31 cellular contexts compared by ENCODE assay signal in genomic region chr2:98405301-98405700, GRCh38. TPM values are rescaled to one million over a fixed set of nuclear protein-coding genes. Genes with fewer than 3 reads are reported as not detected.
DNase-seq lines count a peak whose midpoint lies in the region; ATAC-seq and TF ChIP-seq lines count a peak whose summit lies in the region.
"Had no signal": no experiment of that assay in that cellular context is flagged by ENCODE, and none has a peak within 500 bp of the region (broad histone marks: within the 10 kb centered on the region; RNA-seq: fewer than 3 reads in every experiment).

No MANE protein-coding gene starts in this region.

- TF ChIP-seq CTCF in activated CD8-positive, alpha-beta T cell treated with anti-CD3 and anti-CD28 coated beads for 36 hours (IDR thresholded peaks at IDR 0.05): no peak

- H3K4me3 Mint-ChIP-seq in activated CD8-positive, alpha-beta T cell treated with anti-CD3 and anti-CD28 coated beads, Interleukin-2, amount 10 ng/mL, durations not matched to agents 7 days and 5 days: no peak overlapping the region
- H3K4me3 Mint-ChIP-seq in activated CD8-positive, alpha-beta T cell treated with anti-CD3 and anti-CD28 coated beads for 36 hours: no peak overlapping the region
- no peak overlapping the region for H3K4me3 Mint-ChIP-seq in stimulated activated effector memory CD8-positive, alpha-beta T cell treated with anti-CD3 and anti-CD28 coated beads, Interleukin-12 subunit alpha, Interleukin-12 subunit beta, amount 100 ng/mL, for 72 hours
- H3K4me3 Mint-ChIP-seq: B cell; CD4-positive, alpha-beta memory T cell; CD4-positive, alpha-beta T cell; CD4-positive, CD25-positive, alpha-beta regulatory T cell; CD8-positive, alpha-beta memory T cell; CD8-positive, alpha-beta T cell had no signal

- H3K27me3 Mint-ChIP-seq in activated CD8-positive, alpha-beta T cell treated with anti-CD3 and anti-CD28 coated beads, Interleukin-2, amount 10 ng/mL, durations not matched to agents 7 days and 5 days (ENCODE audit: low read depth): peaks cover 29% of the 10 kb centered on the region
- peaks cover 7% of the 10 kb centered on the region for H3K27me3 Mint-ChIP-seq in activated CD8-positive, alpha-beta T cell treated with anti-CD3 and anti-CD28 coated beads for 36 hours
- H3K27me3 Mint-ChIP-seq: CD4-positive, alpha-beta T cell had no signal

- H3K27ac Mint-ChIP-seq in activated CD8-positive, alpha-beta T cell treated with anti-CD3 and anti-CD28 coated beads, Interleukin-2, amount 10 ng/mL, durations not matched to agents 7 days and 5 days: no peak overlapping the region
- H3K27ac Mint-ChIP-seq in activated CD8-positive, alpha-beta T cell treated with anti-CD3 and anti-CD28 coated beads for 36 hours: no peak overlapping the region
- H3K27ac Mint-ChIP-seq in stimulated activated effector memory CD8-positive, alpha-beta T cell treated with anti-CD3 and anti-CD28 coated beads, Interleukin-12 subunit alpha, Interleukin-12 subunit beta, amount 100 ng/mL, for 72 hours: peak overlapping the region; percentile 32
- H3K27ac Mint-ChIP-seq: B cell; CD4-positive, alpha-beta memory T cell; CD4-positive, alpha-beta T cell; CD4-positive, CD25-positive, alpha-beta regulatory T cell; CD8-positive, alpha-beta memory T cell; CD8-positive, alpha-beta T cell had no signal

- no peaks in the 10 kb centered on the region for H3K36me3 Mint-ChIP-seq in activated CD8-positive, alpha-beta T cell treated with anti-CD3 and anti-CD28 coated beads, Interleukin-2, amount 10 ng/mL, durations not matched to agents 7 days and 5 days (ENCODE audit: low read depth)
- no peaks in the 10 kb centered on the region for H3K36me3 Mint-ChIP-seq in activated CD8-positive, alpha-beta T cell treated with anti-CD3 and anti-CD28 coated beads for 36 hours (ENCODE audit: low read depth)
- peaks cover 6% of the 10 kb centered on the region for H3K36me3 Mint-ChIP-seq in stimulated activated effector memory CD8-positive, alpha-beta T cell treated with anti-CD3 and anti-CD28 coated beads, Interleukin-12 subunit alpha, Interleukin-12 subunit beta, amount 100 ng/mL, for 72 hours
- H3K36me3 Mint-ChIP-seq: CD14-positive monocyte; CD4-positive, alpha-beta memory T cell; CD4-positive, CD25-positive, alpha-beta regulatory T cell; CD8-positive, alpha-beta T cell had no signal

- intact Hi-C loops in activated CD8-positive, alpha-beta T cell treated with anti-CD3 and anti-CD28 coated beads for 36 hours (cut with micrococcal nuclease): no loop called here
- intact Hi-C loops in posterior vena cava (cut with DNase I): no loop called here

- CTCF ChIA-PET in activated CD8-positive, alpha-beta T cell treated with anti-CD3 and anti-CD28 coated beads, Interleukin-2, amount 10 ng/mL, durations not matched to agents 7 days and 5 days (lab: Charles Lee): interaction anchor here (1.4 to 2.7 kb wide), 2 partner anchors 7 to 119 kb away, joined by 3 to 16 read pairs; no protein-coding TSS in a partner anchor
- CTCF ChIA-PET in activated CD8-positive, alpha-beta T cell treated with anti-CD3 and anti-CD28 coated beads for 36 hours (lab: Charles Lee): interaction anchor here (1.5 kb wide), 1 partner anchor 10 kb away, joined by 3 read pairs; no protein-coding TSS in a partner anchor

- H3K9me3 Mint-ChIP-seq in activated CD8-positive, alpha-beta T cell treated with anti-CD3 and anti-CD28 coated beads, Interleukin-2, amount 10 ng/mL, durations not matched to agents 7 days and 5 days (ENCODE audit: insufficient read depth): no peaks in the 10 kb centered on the region
- no peaks in the 10 kb centered on the region for H3K9me3 Mint-ChIP-seq in activated CD8-positive, alpha-beta T cell treated with anti-CD3 and anti-CD28 coated beads for 36 hours
- H3K9me3 Mint-ChIP-seq in stimulated activated effector memory CD8-positive, alpha-beta T cell treated with anti-CD3 and anti-CD28 coated beads, Interleukin-12 subunit alpha, Interleukin-12 subunit beta, amount 100 ng/mL, for 72 hours: no peaks in the 10 kb centered on the region
- H3K9me3 Mint-ChIP-seq: CD14-positive monocyte; CD4-positive, alpha-beta memory T cell; CD4-positive, alpha-beta T cell; CD4-positive, CD25-positive, alpha-beta regulatory T cell; CD8-positive, alpha-beta memory T cell; CD8-positive, alpha-beta T cell had no signal

- peaks cover 4% of the 10 kb centered on the region for H3K4me1 Mint-ChIP-seq in activated CD8-positive, alpha-beta T cell treated with anti-CD3 and anti-CD28 coated beads, Interleukin-2, amount 10 ng/mL, durations not matched to agents 7 days and 5 days (ENCODE audit: low read depth)
- no peaks in the 10 kb centered on the region for H3K4me1 Mint-ChIP-seq in activated CD8-positive, alpha-beta T cell treated with anti-CD3 and anti-CD28 coated beads for 36 hours (ENCODE audit: low read depth)
- H3K4me1 Mint-ChIP-seq in stimulated activated effector memory CD8-positive, alpha-beta T cell treated with anti-CD3 and anti-CD28 coated beads, Interleukin-12 subunit alpha, Interleukin-12 subunit beta, amount 100 ng/mL, for 72 hours: peaks cover 6% of the 10 kb centered on the region
- H3K4me1 Mint-ChIP-seq: B cell; CD14-positive monocyte; CD4-positive, alpha-beta memory T cell; CD4-positive, CD25-positive, alpha-beta regulatory T cell had no signal

- no peak for ATAC-seq in activated CD8-positive, alpha-beta T cell treated with anti-CD3 and anti-CD28 coated beads, Interleukin-2, amount 10 ng/mL, durations not matched to agents 7 days and 5 days
- ATAC-seq in activated CD8-positive, alpha-beta T cell treated with anti-CD3 and anti-CD28 coated beads for 36 hours: no peak
- ATAC-seq in stimulated activated effector memory CD8-positive, alpha-beta T cell treated with anti-CD3 and anti-CD28 coated beads, Interleukin-12 subunit alpha, Interleukin-12 subunit beta, amount 100 ng/mL, for 72 hours: no peak
- ATAC-seq in HG03432 (IDR thresholded peaks at IDR 0.05; ENCODE audit: unreplicated experiment): no peak
- ATAC-seq: A549; CD8-positive, alpha-beta T cell had no signal

- DNase-seq in activated CD8-positive, alpha-beta T cell treated with anti-CD3 and anti-CD28 coated beads, Interleukin-2, amount 10 ng/mL, durations not matched to agents 7 days and 5 days: peak; percentile 6
- no peak for DNase-seq in activated CD8-positive, alpha-beta T cell treated with anti-CD3 and anti-CD28 coated beads for 36 hours
- DNase-seq in posterior vena cava (ENCODE audit: low spot score): peak; percentile 1
- DNase-seq in stimulated activated effector memory CD8-positive, alpha-beta T cell treated with anti-CD3 and anti-CD28 coated beads, Interleukin-12 subunit alpha, Interleukin-12 subunit beta, amount 100 ng/mL, for 72 hours (ENCODE audit: low spot score in 2 of 2): peak in 1 of 2 donors; percentile 32
- DNase-seq in NOMO-1 treated with DMSO at 0.1 percent for 48 hours (lab: John Stamatoyannopoulos, UW; ENCODE audit: unreplicated experiment): no peak
- DNase-seq: 8988T; ACHN; AML-193; BE2C; Caco-2; Calu3; CD4-positive, alpha-beta memory T cell; CD4-positive, alpha-beta T cell; CD4-positive, CD25-positive, alpha-beta regulatory T cell; CD8-positive, alpha-beta memory T cell; COR-L47; DMS 273 treated with DMSO at 0.1 percent for 48 hours; DMS153; DMS53; DMS79; DMS79 treated with DMSO at 0.1 percent for 48 hours; DND-41; EL had no signal

- POLR2A ChIA-PET in activated CD8-positive, alpha-beta T cell treated with anti-CD3 and anti-CD28 coated beads, Interleukin-2, amount 10 ng/mL, durations not matched to agents 7 days and 5 days (lab: Charles Lee): no interaction called here
- POLR2A ChIA-PET in activated CD8-positive, alpha-beta T cell treated with anti-CD3 and anti-CD28 coated beads for 36 hours (lab: Charles Lee): no interaction called here

RNA-seq across cellular contexts. Expression of gene INPP4A, which starts 39.4 kb away (rescaled TPM):
- 100 to 1,000 TPM; 152 to 157 TPM for total RNA-seq in activated CD8-positive, alpha-beta T cell treated with anti-CD3 and anti-CD28 coated beads, Interleukin-2, amount 10 ng/mL, durations not matched to agents 7 days and 5 days
- total RNA-seq in activated CD8-positive, alpha-beta T cell treated with anti-CD3 and anti-CD28 coated beads for 36 hours: 10 to 100 TPM; 46.7 to 46.9 TPM
- 10 to 100 TPM; 31.5 to 42.9 TPM for total RNA-seq in posterior vena cava

RNA-seq across cellular contexts. Expression of gene CNGA3, which starts 59.0 kb away (rescaled TPM):
- total RNA-seq in activated CD8-positive, alpha-beta T cell treated with anti-CD3 and anti-CD28 coated beads, Interleukin-2, amount 10 ng/mL, durations not matched to agents 7 days and 5 days: not detected
- total RNA-seq in activated CD8-positive, alpha-beta T cell treated with anti-CD3 and anti-CD28 coated beads for 36 hours: not detected
- total RNA-seq in posterior vena cava: under 1 TPM; 0.19 to 0.38 TPM
- total RNA-seq: A172; A673; B cell; Caco-2; Calu3; CD4-positive, alpha-beta memory T cell; CD4-positive, alpha-beta T cell; CD4-positive, CD25-positive, alpha-beta regulatory T cell; CD8-positive, alpha-beta memory T cell; CD8-positive, alpha-beta T cell; Daoy had no signal

Comparison
In these comparisons a context has a peak if more than half of its experiments do, and no peak if none do; other contexts are left out.
1. DNase-seq: peak in activated CD8-positive, alpha-beta T cell treated with anti-CD3 and anti-CD28 coated beads, Interleukin-2, amount 10 ng/mL, durations not matched to agents 7 days and 5 days (single experiment) and posterior vena cava (single experiment); none in activated CD8-positive, alpha-beta T cell treated with anti-CD3 and anti-CD28 coated beads for 36 hours (single experiment) and NOMO-1 treated with DMSO at 0.1 percent for 48 hours (single experiment).